9 cellular contexts compared by ENCODE assay signal in genomic region chr1:200888349-200888838, GRCh38. TPM values are rescaled to one million over a fixed set of nuclear protein-coding genes. Genes with fewer than 3 reads are reported as not detected.
DNase-seq lines count a peak whose midpoint lies in the region; ATAC-seq, FAIRE-seq and TF ChIP-seq lines count a peak whose summit lies in the region.
"Had no signal": no experiment of that assay in that cellular context is flagged by ENCODE, and none has a peak within 500 bp of the region (broad histone marks: within the 10 kb centered on the region; RNA-seq: fewer than 3 reads in every experiment).

No MANE protein-coding gene starts in this region.

- no peaks in the 10 kb centered on the region for H3K27me3 ChIP-seq in MM.1S (replicated peaks; ENCODE audit: insufficient read depth, low read length)

- H3F3A ChIP-seq in MM.1S (ENCODE audit: insufficient read depth, low read length), result peaks cover 53% of the 10 kb centered on the region

- peaks cover 48% of the 10 kb centered on the region for H3K4me1 ChIP-seq in MM.1S (ENCODE audit: low read length)

- H3K4me2 ChIP-seq in MM.1S (ENCODE audit: low read depth, low read length), result peak overlapping the region; percentile 79

- H3K27ac Mint-ChIP-seq in natural killer cell treated with Interleukin-12 subunit alpha and Interleukin-12 subunit beta and Interleukin-15 and Interleukin-18, amount 100 ng/mL, for 72 hours, result peak overlapping the region; percentile 68 to 85

- peak overlapping the region; percentile 33 for H3K4me3 ChIP-seq in MM.1S (ENCODE audit: low read length)

- no peaks in the 10 kb centered on the region for H3K27me3 Mint-ChIP-seq in natural killer cell treated with Interleukin-12 subunit alpha and Interleukin-12 subunit beta and Interleukin-15 and Interleukin-18, amount 100 ng/mL, for 72 hours

- peak; percentile 83 for DNase-seq in GM12892 (ENCODE audit: insufficient read length)
- peak; percentile 98 for DNase-seq in MM.1S
- DNase-seq in activated CD8-positive, alpha-beta memory T cell treated with anti-CD3 and anti-CD28 coated beads, Interleukin-2, amount 50 U/mL, for 4 hours, result peak; percentile 50
- DNase-seq in natural killer cell treated with Interleukin-12 subunit alpha and Interleukin-12 subunit beta and Interleukin-15 and Interleukin-18, amount 100 ng/mL, for 72 hours (ENCODE audit: low spot score), result peak; percentile 92
- DNase-seq in COLO829 (ENCODE audit: low spot score), result no peak
- no peak for DNase-seq in NCI-H128 (lab: John Stamatoyannopoulos, UW; ENCODE audit: unreplicated experiment)
- no peak for DNase-seq in NCI-H1417 treated with DMSO at 0.1 percent for 48 hours (lab: John Stamatoyannopoulos, UW)

- H3K9me3 ChIP-seq in MM.1S (replicated peaks; ENCODE audit: insufficient read depth, low read length), result no peaks in the 10 kb centered on the region

- H3K27ac ChIP-seq in MM.1S (ENCODE audit: low read length), result peak overlapping the region; percentile 70

- H3K36me3 ChIP-seq in MM.1S (replicated peaks; ENCODE audit: insufficient read depth, low read length), result no peaks in the 10 kb centered on the region

- H3K4me3 Mint-ChIP-seq in natural killer cell treated with Interleukin-12 subunit alpha and Interleukin-12 subunit beta and Interleukin-15 and Interleukin-18, amount 100 ng/mL, for 72 hours, result peak overlapping the region; percentile 74

- peak; percentile 90 for ATAC-seq in GM21786 (IDR thresholded peaks at IDR 0.05; ENCODE audit: unreplicated experiment)
- peak; percentile 97 for ATAC-seq in natural killer cell treated with Interleukin-12 subunit alpha and Interleukin-12 subunit beta and Interleukin-15 and Interleukin-18, amount 100 ng/mL, for 72 hours

- H3K9me2 ChIP-seq in MM.1S (replicated peaks; ENCODE audit: insufficient read depth, low read length), result no peaks in the 10 kb centered on the region

- H3K36me3 Mint-ChIP-seq in natural killer cell treated with Interleukin-12 subunit alpha and Interleukin-12 subunit beta and Interleukin-15 and Interleukin-18, amount 100 ng/mL, for 72 hours, result no peaks in the 10 kb centered on the region

- no peaks in the 10 kb centered on the region for H3K9me3 Mint-ChIP-seq in natural killer cell treated with Interleukin-12 subunit alpha and Interleukin-12 subunit beta and Interleukin-15 and Interleukin-18, amount 100 ng/mL, for 72 hours

- TF ChIP-seq POLR2A in GM12892 (IDR thresholded peaks at IDR 0.05; ENCODE audit: low read depth, low read length), result peak; percentile 77

- TF ChIP-seq CTCF in MM.1S (IDR thresholded peaks at IDR 0.05; ENCODE audit: low read length), result no peak

- peak overlapping the region; percentile 27; the same call in 1 of the 2 replicates for H3K9ac ChIP-seq in MM.1S (ENCODE audit: low read length)

- FAIRE-seq in GM12892 (lab: Jason Lieb, UNC), result peak; percentile 99

- no peaks in the 10 kb centered on the region for H4K20me1 ChIP-seq in MM.1S (ENCODE audit: insufficient read depth, low read length)

- peaks cover 35% of the 10 kb centered on the region for H3K79me2 ChIP-seq in MM.1S (ENCODE audit: low read length)

- peak overlapping the region; percentile 56 for H2AFZ ChIP-seq in MM.1S (ENCODE audit: low read length)

- peaks cover 59 to 63% of the 10 kb centered on the region in 2 donors for H3K4me1 Mint-ChIP-seq in natural killer cell treated with Interleukin-12 subunit alpha and Interleukin-12 subunit beta and Interleukin-15 and Interleukin-18, amount 100 ng/mL, for 72 hours (ENCODE audit: low read depth in 2 of 2)

RNA-seq across cellular contexts. Expression of gene INAVA, which starts 6.3 kb away (rescaled TPM):
- polyA plus RNA-seq in GM12892 (2012; ENCODE audit: missing spikeins), result 2.2 TPM
- under 1 TPM; 0.25 to 0.86 TPM for total RNA-seq in natural killer cell treated with Interleukin-12 subunit alpha and Interleukin-12 subunit beta and Interleukin-15 and Interleukin-18, amount 100 ng/mL, for 72 hours
- total RNA-seq: SK-MEL-5 had no signal

RNA-seq across cellular contexts. Expression of gene GPR25, which starts 15.6 kb away (rescaled TPM):
- polyA plus RNA-seq in GM12892 (2012; ENCODE audit: missing spikeins), result not detected
- not detected for total RNA-seq in natural killer cell treated with Interleukin-12 subunit alpha and Interleukin-12 subunit beta and Interleukin-15 and Interleukin-18, amount 100 ng/mL, for 72 hours
- total RNA-seq: SK-MEL-5 had no signal

Comparison
In these comparisons a context has a peak if more than half of its experiments do, and no peak if none do; other contexts are left out.
1. DNase-seq: peak in GM12892 (single experiment), MM.1S (single experiment), activated CD8-positive, alpha-beta memory T cell treated with anti-CD3 and anti-CD28 coated beads, Interleukin-2, amount 50 U/mL, for 4 hours (single experiment) and natural killer cell treated with Interleukin-12 subunit alpha and Interleukin-12 subunit beta and Interleukin-15 and Interleukin-18, amount 100 ng/mL, for 72 hours (single experiment); none in COLO829 (single experiment), NCI-H128 (single experiment) and NCI-H1417 treated with DMSO at 0.1 percent for 48 hours (single experiment).